In the genomic region with DNA sequence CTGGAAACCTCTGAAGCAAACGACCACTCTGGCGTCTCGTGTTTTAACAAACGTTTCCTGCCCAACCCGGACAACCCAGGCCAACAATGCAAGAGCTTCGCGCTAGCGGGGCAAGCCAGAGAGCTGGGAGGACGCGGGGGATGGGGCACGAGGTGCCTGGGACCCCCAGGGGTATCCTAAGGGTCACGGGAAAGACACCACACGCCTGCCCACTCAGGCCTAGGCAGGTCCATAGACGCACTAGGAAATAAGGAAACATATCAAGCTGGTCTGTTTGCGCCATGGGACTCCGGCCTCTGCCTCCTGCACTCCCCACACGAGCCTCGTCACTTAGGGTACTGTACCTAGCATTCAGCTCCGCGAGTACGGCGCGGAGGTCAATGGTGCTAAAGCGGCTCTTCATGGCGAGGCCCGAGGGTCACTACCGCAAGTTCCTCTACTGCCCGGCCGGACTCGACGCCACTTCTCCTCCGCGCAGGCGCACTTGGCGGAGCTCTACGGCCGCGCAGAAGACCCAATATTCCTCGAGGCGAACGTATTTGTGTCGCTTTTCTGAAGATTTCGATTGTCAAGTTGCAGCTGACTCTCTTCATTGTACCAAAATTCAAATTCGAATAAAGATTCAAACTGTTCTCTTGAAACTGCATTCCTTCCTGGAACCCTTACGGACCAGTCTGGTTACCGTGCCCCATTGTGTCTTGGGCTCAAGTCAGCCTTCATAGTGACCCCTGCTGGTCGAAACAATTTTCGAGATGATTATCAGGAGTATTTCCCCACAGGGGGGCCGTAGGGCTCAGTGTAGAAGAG, we compare ENCODE assay signal across 8 cellular contexts. TPM values are rescaled to one million over a fixed set of nuclear protein-coding genes. Genes with fewer than 3 reads are reported as not detected.
A peak's percentile ranks its signal among the peaks of the same experiment; 100 is the strongest.
DNase-seq lines count a peak whose midpoint lies in the region; TF ChIP-seq lines count a peak whose summit lies in the region.

A gene with protein sequence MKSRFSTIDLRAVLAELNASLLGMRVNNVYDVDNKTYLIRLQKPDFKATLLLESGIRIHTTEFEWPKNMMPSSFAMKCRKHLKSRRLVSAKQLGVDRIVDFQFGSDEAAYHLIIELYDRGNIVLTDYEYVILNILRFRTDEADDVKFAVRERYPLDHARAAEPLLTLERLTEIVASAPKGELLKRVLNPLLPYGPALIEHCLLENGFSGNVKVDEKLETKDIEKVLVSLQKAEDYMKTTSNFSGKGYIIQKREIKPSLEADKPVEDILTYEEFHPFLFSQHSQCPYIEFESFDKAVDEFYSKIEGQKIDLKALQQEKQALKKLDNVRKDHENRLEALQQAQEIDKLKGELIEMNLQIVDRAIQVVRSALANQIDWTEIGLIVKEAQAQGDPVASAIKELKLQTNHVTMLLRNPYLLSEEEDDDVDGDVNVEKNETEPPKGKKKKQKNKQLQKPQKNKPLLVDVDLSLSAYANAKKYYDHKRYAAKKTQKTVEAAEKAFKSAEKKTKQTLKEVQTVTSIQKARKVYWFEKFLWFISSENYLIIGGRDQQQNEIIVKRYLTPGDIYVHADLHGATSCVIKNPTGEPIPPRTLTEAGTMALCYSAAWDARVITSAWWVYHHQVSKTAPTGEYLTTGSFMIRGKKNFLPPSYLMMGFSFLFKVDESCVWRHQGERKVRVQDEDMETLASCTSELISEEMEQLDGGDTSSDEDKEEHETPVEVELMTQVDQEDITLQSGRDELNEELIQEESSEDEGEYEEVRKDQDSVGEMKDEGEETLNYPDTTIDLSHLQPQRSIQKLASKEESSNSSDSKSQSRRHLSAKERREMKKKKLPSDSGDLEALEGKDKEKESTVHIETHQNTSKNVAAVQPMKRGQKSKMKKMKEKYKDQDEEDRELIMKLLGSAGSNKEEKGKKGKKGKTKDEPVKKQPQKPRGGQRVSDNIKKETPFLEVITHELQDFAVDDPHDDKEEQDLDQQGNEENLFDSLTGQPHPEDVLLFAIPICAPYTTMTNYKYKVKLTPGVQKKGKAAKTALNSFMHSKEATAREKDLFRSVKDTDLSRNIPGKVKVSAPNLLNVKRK (minus strand): TSS at position 438 of the 807 bp plus-strand sequence. CDS start 35 bp downstream, at position 403.

- H3K9ac ChIP-seq in ES-I3 (ENCODE audit: low read depth, low read length) = peak within 1 kb of the TSS; percentile 100

- DNase-seq in H4 (ENCODE audit: low spot score) (peak; percentile 77), LNCaP clone FGC (ENCODE audit: low read depth) (peak; percentile 69), activated gamma-delta T cell (lab: John Stamatoyannopoulos, UW) (peak; percentile 49), foreskin fibroblast (peak; percentile 72 to 92)

- H3K9me3 ChIP-seq in ES-I3 (ENCODE audit: control insufficient read depth, insufficient read depth, low read length) = no peaks in the 10 kb centered on the region
- no peaks in the 10 kb centered on the region for H3K9me3 ChIP-seq in neuron (ENCODE audit: low read length)

- peak; percentile 92 for TF ChIP-seq POLR2A in Raji (IDR thresholded peaks at IDR 0.05; ENCODE audit: insufficient read depth, low read depth, low read length)

- H3K27me3 ChIP-seq in neuron (ENCODE audit: insufficient read depth, low read length) = no peaks in the 10 kb centered on the region

- H3K4me1 ChIP-seq in ES-I3 (ENCODE audit: insufficient read depth, low read length) = no peaks in the 10 kb centered on the region
- peaks cover 6% of the 10 kb centered on the region for H3K4me1 ChIP-seq in neuron (ENCODE audit: insufficient read depth, low read length)

- H3K36me3 ChIP-seq in ES-I3 (ENCODE audit: insufficient read depth, low read length) = peaks cover 9% of the 10 kb centered on the region
- peaks cover 27% of the 10 kb centered on the region for H3K36me3 ChIP-seq in neuron (ENCODE audit: insufficient read depth, low read length)

- H3K4me3 ChIP-seq in LNCaP clone FGC (ENCODE audit: low read depth, low read length) = peak within 1 kb of the TSS; percentile 88
- peak within 1 kb of the TSS; percentile 83 to 99 for H3K4me3 ChIP-seq in foreskin fibroblast (ENCODE audit: low read depth in 1 of 2, low read length in 2 of 2)
- peak within 1 kb of the TSS; percentile 58 for H3K4me3 ChIP-seq in neuron (ENCODE audit: low read length)

- H2AFZ ChIP-seq in neuron (ENCODE audit: low read depth, low read length) = peak within 1 kb of the TSS; percentile 83

- peak; percentile 73 for TF ChIP-seq CTCF in LNCaP clone FGC (IDR thresholded peaks at IDR 0.05; ENCODE audit: control insufficient read depth, extremely low read depth, insufficient read depth)
- peak; percentile 80 for TF ChIP-seq CTCF in foreskin fibroblast (IDR thresholded peaks at IDR 0.05; ENCODE audit: low read depth, low read length)
- TF ChIP-seq CTCF in subcutaneous adipose tissue (IDR thresholded peaks at IDR 0.05; ENCODE audit: low read depth) = no peak

RNA-seq across cellular contexts. Expression of the gene that starts here (rescaled TPM):
- total RNA-seq in H4 (2014; rRNA removed; shearing (Covaris generic)) = 30.3 and 31.7 TPM in 2 replicates
- total RNA-seq in subcutaneous adipose tissue = 100 to 1,000 TPM in 1 of 4 donors, 10 to 100 TPM in 3; 81.0 to 126 (median 84.8) TPM

Comparison
In these comparisons a context has a peak if more than half of its experiments do, and no peak if none do; other contexts are left out.
1. Peak in every context shown above with its lines: DNase-seq and H3K4me3 ChIP-seq.